ENCODE assay signal across 32 cellular contexts in genomic region chr6:118611334-118611733, GRCh38.
"Had no signal": no experiment of that assay in that cellular context is flagged by ENCODE, and none has a peak within 500 bp of the region (broad histone marks: within the 10 kb centered on the region; RNA-seq: fewer than 3 reads in every experiment).

No MANE protein-coding gene starts in this region.

- H3K4me1 ChIP-seq: neural progenitor cell, parathyroid adenoma, right lobe of liver, suprapubic skin, testis, upper lobe of left lung, vagina had no signal

- DNase-seq: naive thymus-derived CD4-positive, alpha-beta T cell; natural killer cell; occipital lobe; ovary; posterior cingulate gyrus; psoas muscle; right cardiac atrium; right lobe of liver; sigmoid colon; spleen; stimulated activated CD4-positive, alpha-beta T cell treated with anti-CD3 and anti-CD28 coated beads, Interleukin-12 subunit alpha, Interleukin-12 subunit beta, amount 100 ng/mL, for 4 hours; stimulated activated CD4-positive, alpha-beta T cell treated with anti-CD3 and anti-CD28 coated beads, Interleukin-1b, Interleukin-23, amount 100 ng/mL, for 48 hours; stimulated activated CD4-positive, alpha-beta T cell treated with anti-CD3 and anti-CD28 coated beads, Interleukin-4, amount 100 ng/mL, for 1 hour; stimulated activated CD4-positive, alpha-beta T cell treated with anti-CD3 and anti-CD28 coated beads, Interleukin-4, amount 100 ng/mL, for 4 hours; stimulated activated CD8-positive, alpha-beta memory T cell treated with anti-CD3 and anti-CD28 coated beads, Interleukin-4, amount 100 ng/mL, for 48 hours; stimulated activated naive CD4-positive, alpha-beta T cell; stimulated activated naive CD8-positive, alpha-beta T cell treated with anti-CD3 and anti-CD28 coated beads, Interleukin-15, amount 100 ng/mL, for 72 hours; stimulated activated naive CD8-positive, alpha-beta T cell treated with anti-CD3 and anti-CD28 coated beads, Interleukin-15, Interleukin-2, amounts not matched to agents 100 U/mL and 50 U/mL, for 24 hours; substantia nigra; testis; trophoblast cell; upper lobe of left lung had no signal

- H3K27me3 ChIP-seq: neural progenitor cell, ovary, right lobe of liver, sigmoid colon, spleen, suprapubic skin, testis, tibial nerve, upper lobe of left lung, vagina had no signal

- H3K4me3 Mint-ChIP-seq: natural killer cell; nephron; neural progenitor cell; stimulated activated memory B cell treated with anti-CD40 and anti-IgM and Interleukin-4, amounts not matched to agents 10 μg/mL and 1 μg/mL and 100 μg/mL, for 72 hours; stimulated activated naive CD8-positive, alpha-beta T cell treated with anti-CD3 and anti-CD28 coated beads, Interleukin-15, amount 100 ng/mL, for 72 hours had no signal

- H3K9me3 ChIP-seq: ovary, psoas muscle, right lobe of liver, sigmoid colon, suprapubic skin, testis, upper lobe of left lung, vagina had no signal

- H3K27ac ChIP-seq: neural progenitor cell, ovary, parathyroid adenoma, psoas muscle, right lobe of liver, sigmoid colon, spleen, suprapubic skin, testis, tibial nerve, upper lobe of left lung, vagina had no signal

- H3K36me3 ChIP-seq: neural progenitor cell, ovary, right lobe of liver, sigmoid colon, suprapubic skin, tibial nerve, upper lobe of left lung, vagina had no signal

- FAIRE-seq: urothelium cell line had no signal

- ATAC-seq: naive thymus-derived CD4-positive, alpha-beta T cell; natural killer cell; psoas muscle; right cardiac atrium; right lobe of liver; stimulated activated memory B cell treated with anti-CD40 and anti-IgM and Interleukin-4, amounts not matched to agents 10 μg/mL and 1 μg/mL and 100 μg/mL, for 72 hours; stimulated activated naive CD8-positive, alpha-beta T cell treated with anti-CD3 and anti-CD28 coated beads, Interleukin-15, amount 100 ng/mL, for 72 hours; stimulated activated naive CD8-positive, alpha-beta T cell treated with anti-CD3 and anti-CD28 coated beads, Interleukin-15, Interleukin-2, amounts not matched to agents 100 U/mL and 50 U/mL, for 24 hours had no signal

- H3K4me3 ChIP-seq: neural progenitor cell, ovary, psoas muscle, right lobe of liver, sigmoid colon, smooth muscle cell, spleen, suprapubic skin, testis, tibial nerve, upper lobe of left lung, vagina had no signal

- H3K27me3 Mint-ChIP-seq: naive thymus-derived CD4-positive, alpha-beta T cell; progenitor cell of endocrine pancreas; stimulated activated memory B cell treated with anti-CD40 and anti-IgM and Interleukin-4, amounts not matched to agents 10 μg/mL and 1 μg/mL and 100 μg/mL, for 72 hours; stimulated activated naive CD8-positive, alpha-beta T cell treated with anti-CD3 and anti-CD28 coated beads, Interleukin-15, amount 100 ng/mL, for 72 hours had no signal

- H3K27ac Mint-ChIP-seq: nephron; neural progenitor cell; stimulated activated memory B cell treated with anti-CD40 and anti-IgM and Interleukin-4, amounts not matched to agents 10 μg/mL and 1 μg/mL and 100 μg/mL, for 72 hours had no signal

- H3K4me1 Mint-ChIP-seq: nephron had no signal
